Comparison of ENCODE assay signal across 9 cellular contexts in genomic region chr16:81204794-81205680, GRCh38. TPM values are rescaled to one million over a fixed set of nuclear protein-coding genes. Genes with fewer than 3 reads are reported as not detected.
DNase-seq lines count a peak whose midpoint lies in the region; ATAC-seq and TF ChIP-seq lines count a peak whose summit lies in the region.
"Had no signal": no experiment of that assay in that cellular context is flagged by ENCODE, and none has a peak within 500 bp of the region (broad histone marks: within the 10 kb centered on the region; RNA-seq: fewer than 3 reads in every experiment).

No MANE protein-coding gene starts in this region.

- peak; percentile 17 for DNase-seq in DND-41
- peak; percentile 51 for DNase-seq in HuH-7.5 (ENCODE audit: low spot score)
- peak; percentile 23 for DNase-seq in SW480 (ENCODE audit: low spot score)
- DNase-seq in colonic mucosa: peak; percentile 30
- DNase-seq in lower lobe of right lung: no peak
- peak; percentile 24 for DNase-seq in stimulated activated CD8-positive, alpha-beta memory T cell treated with anti-CD3 and anti-CD28 coated beads, Interleukin-15, amount 100 ng/mL, for 1 hour (ENCODE audit: low read depth)

- H3K79me2 ChIP-seq in DND-41 (ENCODE audit: insufficient read depth, low read length): no peaks in the 10 kb centered on the region

- H3K36me3 ChIP-seq in DND-41 (ENCODE audit: insufficient read depth, low read length) (no peaks in the 10 kb centered on the region), colonic mucosa (no peaks in the 10 kb centered on the region), lower lobe of right lung (no peaks in the 10 kb centered on the region)

- peaks cover 2% of the 10 kb centered on the region for H3K27me3 ChIP-seq in DND-41 (ENCODE audit: insufficient read depth, low read length, poor library complexity)
- H3K27me3 ChIP-seq in colonic mucosa: no peaks in the 10 kb centered on the region
- H3K27me3 ChIP-seq in lower lobe of right lung (ENCODE audit: low read depth): no peaks in the 10 kb centered on the region

- no peak for ATAC-seq in DND-41 (ENCODE audit: insufficient read depth, low read depth)
- ATAC-seq in lower lobe of right lung: peak in 1 of 2 donors; percentile 46
- no peak for ATAC-seq in GM19395 (IDR thresholded peaks at IDR 0.05; ENCODE audit: unreplicated experiment)
- ATAC-seq in GM18502 (IDR thresholded peaks at IDR 0.05; ENCODE audit: poor library complexity, unreplicated experiment): no peak

- H4K20me1 ChIP-seq in DND-41 (ENCODE audit: insufficient read depth, low read length): no peaks in the 10 kb centered on the region

- no peak overlapping the region for H3K4me2 ChIP-seq in DND-41 (ENCODE audit: insufficient read depth, low read length)

- intact Hi-C loops in colonic mucosa (cut with DNase I) (loop anchor here (5.0 kb wide), 1 partner anchor 532 kb away; no protein-coding TSS in a partner anchor), lower lobe of right lung (cut with DNase I) (no loop called here)

- peak; percentile 74 for TF ChIP-seq CTCF in DND-41 (IDR thresholded peaks at IDR 0.05; ENCODE audit: borderline replicate concordance, extremely low read depth, low read length, poor library complexity, severe bottlenecking)
- peak; percentile 58 for TF ChIP-seq CTCF in colonic mucosa (IDR thresholded peaks at IDR 0.05)
- peak; percentile 58 for TF ChIP-seq CTCF in lower lobe of right lung (IDR thresholded peaks at IDR 0.05)

- no peak overlapping the region for H2AFZ ChIP-seq in DND-41 (ENCODE audit: low read depth, low read length)

- H3K4me3 ChIP-seq in DND-41 (ENCODE audit: low read depth in 1 of 2, low read length in 2 of 2) (no peak overlapping the region), colonic mucosa (no peak overlapping the region), lower lobe of right lung (no peak overlapping the region)

- H3K9me3 ChIP-seq in DND-41 (ENCODE audit: insufficient read depth, low read length, severe bottlenecking) (no peaks in the 10 kb centered on the region), colonic mucosa (no peaks in the 10 kb centered on the region), lower lobe of right lung (no peaks in the 10 kb centered on the region)

- H3K27ac ChIP-seq in DND-41 (ENCODE audit: low read length) (no peak overlapping the region), colonic mucosa (no peak overlapping the region), lower lobe of right lung (no peak overlapping the region)

- H3K4me1 ChIP-seq in DND-41 (ENCODE audit: insufficient read depth, low read length): no peaks in the 10 kb centered on the region
- H3K4me1 ChIP-seq in colonic mucosa: no peaks in the 10 kb centered on the region
- H3K4me1 ChIP-seq in lower lobe of right lung: no peaks in the 10 kb centered on the region

- H3K9ac ChIP-seq in DND-41 (ENCODE audit: low read depth, low read length): no peak overlapping the region
- H3K9ac ChIP-seq in colonic mucosa (ENCODE audit: low read depth in 2 of 2, low read length in 2 of 2): no peak overlapping the region

RNA-seq across cellular contexts. Expression of gene BCO1, which starts 33.5 kb away (rescaled TPM):
- total RNA-seq in colonic mucosa: 1 to 10 TPM; 2.1 to 6.1 TPM
- total RNA-seq in lower lobe of right lung: 0.74 TPM
- total RNA-seq: T-helper 2 cell treated with Interferon-gamma antibody and Interleukin-4, amounts not matched to agents 100 ng/mL and 5 ng/mL, for 36 hours had no signal
